17 cellular contexts compared by ENCODE assay signal in genomic region chr5:142360051-142360498, GRCh38. TPM values are rescaled to one million over a fixed set of nuclear protein-coding genes. Genes with fewer than 3 reads are reported as not detected.
DNase-seq lines count a peak whose midpoint lies in the region; TF ChIP-seq lines count a peak whose summit lies in the region.
"Had no signal": no experiment of that assay in that cellular context is flagged by ENCODE, and none has a peak within 500 bp of the region (broad histone marks: within the 10 kb centered on the region; RNA-seq: fewer than 3 reads in every experiment).

No MANE protein-coding gene starts in this region.

- H3K36me3 Mint-ChIP-seq in IgD-negative memory B cell (no peaks in the 10 kb centered on the region), neural progenitor cell (no peaks in the 10 kb centered on the region)

- H3K79me2 ChIP-seq in neural progenitor cell (ENCODE audit: low read depth), result no peaks in the 10 kb centered on the region

- no peak overlapping the region for H3K27ac ChIP-seq in neural progenitor cell
- no peak overlapping the region for H3K27ac ChIP-seq in esophagus squamous epithelium
- H3K27ac ChIP-seq: C4-2B, transverse colon had no signal

- TF ChIP-seq POLR2A in esophagus squamous epithelium (IDR thresholded peaks at IDR 0.05), result no peak

- no peaks in the 10 kb centered on the region for H4K20me1 ChIP-seq in neural progenitor cell (ENCODE audit: low read depth)

- TF ChIP-seq CTCF in GM13976 (IDR thresholded peaks at IDR 0.05; ENCODE audit: borderline replicate concordance, control extremely low read depth, extremely low read depth, insufficient read depth, missing control alignments) (no peak), neural progenitor cell (IDR thresholded peaks at IDR 0.05) (no peak), esophagus squamous epithelium (IDR thresholded peaks at IDR 0.05) (no peak)

- H3K9me3 Mint-ChIP-seq in IgD-negative memory B cell (no peaks in the 10 kb centered on the region), neural progenitor cell (peaks cover 6% of the 10 kb centered on the region)

- peak; percentile 4 for DNase-seq in GM13976 (ENCODE audit: low spot score)
- DNase-seq in cerebellar cortex (ENCODE audit: low spot score), result peak; percentile 17
- DNase-seq in neural progenitor cell (ENCODE audit: low spot score), result no peak
- no peak for DNase-seq in mucosa of gallbladder (ENCODE audit: low spot score)
- no peak for DNase-seq in esophagus squamous epithelium (lab: John Stamatoyannopoulos, UW)
- DNase-seq in NK-92 (lab: John Stamatoyannopoulos, UW; ENCODE audit: unreplicated experiment), result no peak
- DNase-seq: activated T-cell treated with anti-CD3 and anti-CD28 coated beads, Interleukin-2, amount 50 U/mL, for 1 hour; DMS79; effector CD8-positive, alpha-beta T cell; Karpas-422; kidney; NCI-H1436; posterior cingulate gyrus; stimulated activated naive B cell treated with anti-CD40 and anti-IgM and Interleukin-4, amounts not matched to agents 10 μg/mL and 1 μg/mL and 100 μg/mL, for 72 hours; transverse colon had no signal

- H3K4me1 ChIP-seq in neural progenitor cell (peaks cover 19% of the 10 kb centered on the region), esophagus squamous epithelium (peaks cover 9 to 55% (median 19%) of the 10 kb centered on the region in 3 donors)

- peaks cover 51% of the 10 kb centered on the region for H3K27me3 Mint-ChIP-seq in IgD-negative memory B cell
- H3K27me3 Mint-ChIP-seq in neural progenitor cell (ENCODE audit: insufficient read depth, low read depth), result peaks cover 4% of the 10 kb centered on the region

- no peak overlapping the region for H2AFZ ChIP-seq in neural progenitor cell (replicated peaks)

- peak overlapping the region; percentile 36 for H3K4me2 ChIP-seq in neural progenitor cell

- H3K36me3 ChIP-seq in neural progenitor cell, result no peaks in the 10 kb centered on the region
- H3K36me3 ChIP-seq in esophagus squamous epithelium, result no peaks in the 10 kb centered on the region
- H3K36me3 ChIP-seq: transverse colon had no signal

- intact Hi-C loops in esophagus squamous epithelium (cut with DNase I), result no loop called here

- H3K4me1 Mint-ChIP-seq in IgD-negative memory B cell (peaks cover 15 to 36% (median 22%) of the 10 kb centered on the region in 3 donors), neural progenitor cell (peaks cover 58% of the 10 kb centered on the region)

- in situ Hi-C loops in GM13976 (cut with MboI; ENCODE audit: low sequenced_read_pairs, unreplicated experiment), result no loop called here

- H3K9me3 ChIP-seq in neural progenitor cell (ENCODE audit: low read depth) (no peaks in the 10 kb centered on the region), esophagus squamous epithelium (no peaks in the 10 kb centered on the region)
- H3K9me3 ChIP-seq: transverse colon had no signal

- peak overlapping the region in 2 of 3 donors; percentile 7 to 55 for H3K27ac Mint-ChIP-seq in IgD-negative memory B cell
- H3K27ac Mint-ChIP-seq in neural progenitor cell, result peak overlapping the region; percentile 18
- H3K27ac Mint-ChIP-seq: stimulated activated naive B cell treated with anti-CD40 and anti-IgM and Interleukin-4, amounts not matched to agents 10 μg/mL and 1 μg/mL and 100 μg/mL, for 72 hours had no signal

- no peak overlapping the region for H3K9ac ChIP-seq in neural progenitor cell

- H3K4me3 Mint-ChIP-seq in IgD-negative memory B cell (peak overlapping the region in 1 of 4 donors; percentile 2), neural progenitor cell (no peak overlapping the region)
- H3K4me3 Mint-ChIP-seq: stimulated activated naive B cell treated with anti-CD40 and anti-IgM and Interleukin-4, amounts not matched to agents 10 μg/mL and 1 μg/mL and 100 μg/mL, for 72 hours had no signal

- H3K27me3 ChIP-seq in neural progenitor cell (peaks cover 40% of the 10 kb centered on the region), esophagus squamous epithelium (peaks cover 0 to 13% (median 0%) of the 10 kb centered on the region in 4 donors)
- H3K27me3 ChIP-seq: transverse colon had no signal

- 88 to 100% methylated on average over 1 of the region's 1 CpG for WGBS in esophagus squamous epithelium, 2 donors

- no peak overlapping the region for H3K4me3 ChIP-seq in neural progenitor cell
- no peak overlapping the region for H3K4me3 ChIP-seq in esophagus squamous epithelium
- H3K4me3 ChIP-seq: transverse colon had no signal

- peaks cover 34% of the 10 kb centered on the region for H3F3A ChIP-seq in neural progenitor cell (ENCODE audit: low read depth)

RNA-seq across cellular contexts. Expression of gene SPRY4, which starts 35.3 kb away (rescaled TPM):
- not detected for polyA plus RNA-seq in IgD-negative memory B cell
- total RNA-seq in neural progenitor cell (ENCODE audit: low replicate concordance) (0.13 and 1.7 TPM in 2 replicates), mucosa of gallbladder (17.4 TPM), esophagus squamous epithelium (1 to 10 TPM; 1.9 to 7.1 (median 4.4) TPM)

Comparison
In these comparisons a context has a peak if more than half of its experiments do, and no peak if none do; other contexts are left out.
1. DNase-seq: peak in GM13976 (single experiment) and cerebellar cortex (single experiment); none in neural progenitor cell (single experiment), mucosa of gallbladder (single experiment), esophagus squamous epithelium (single experiment) and NK-92 (single experiment).